In genomic region chr14:64566651-64567122, GRCh38 we compare ENCODE assay signal across 11 cellular contexts. TPM values are rescaled to one million over a fixed set of nuclear protein-coding genes. Genes with fewer than 3 reads are reported as not detected.
DNase-seq lines count a peak whose midpoint lies in the region; ATAC-seq and TF ChIP-seq lines count a peak whose summit lies in the region.
"Had no signal": no experiment of that assay in that cellular context is flagged by ENCODE, and none has a peak within 500 bp of the region (broad histone marks: within the 10 kb centered on the region; RNA-seq: fewer than 3 reads in every experiment).

No MANE protein-coding gene starts in this region.

- H3K4me1 ChIP-seq in esophagus muscularis mucosa (peaks cover 21 to 61% (median 57%) of the 10 kb centered on the region in 4 donors), upper lobe of left lung (peaks cover 0 to 6% (median 3%) of the 10 kb centered on the region in 4 donors)

- peak; percentile 26 to 34 for ATAC-seq in upper lobe of left lung (ENCODE audit: low FRiP score in 2 of 2)
- no peak for ATAC-seq in T-cell (replicated peaks in 1 of 4)
- ATAC-seq: K562; natural killer cell treated with Interleukin-12 subunit alpha and Interleukin-12 subunit beta and Interleukin-15 and Interleukin-18, amount 100 ng/mL, for 72 hours had no signal

- H3K4me3 ChIP-seq in esophagus muscularis mucosa (no peak overlapping the region), upper lobe of left lung (no peak overlapping the region)
- H3K4me3 ChIP-seq: K562 had no signal

- CTCF ChIA-PET in RWPE1 (lab: Yijun Ruan, JAX): no interaction called here
- CTCF ChIA-PET in T-cell (lab: Charles Lee): no interaction called here
- CTCF ChIA-PET in MCF 10A (lab: Yijun Ruan, JAX): no interaction called here

- DNase-seq in RWPE1 (ENCODE audit: low spot score): no peak
- peak; percentile 85 for DNase-seq in esophagus muscularis mucosa (ENCODE audit: extremely low spot score)
- DNase-seq in nephron progenitor cell: no peak
- no peak for DNase-seq in upper lobe of left lung
- no peak for DNase-seq in T-cell
- DNase-seq in NAMALWA (ENCODE audit: low spot score): no peak
- DNase-seq in MCF 10A (ENCODE audit: unreplicated experiment): no peak
- DNase-seq: stimulated activated CD4-positive, alpha-beta T cell treated with anti-CD3 and anti-CD28 coated beads, Interleukin-15, amount 100 ng/mL, for 24 hours; T-helper 9 cell had no signal

- H3K27me3 Mint-ChIP-seq in nephron progenitor cell (ENCODE audit: low read depth, poor library complexity) (peaks cover 6% of the 10 kb centered on the region), T-cell (peaks cover 2 to 5% of the 10 kb centered on the region in 2 donors), MCF 10A (ENCODE audit: insufficient read depth, unreplicated experiment) (no peaks in the 10 kb centered on the region)

- H3K36me3 ChIP-seq in esophagus muscularis mucosa: no peaks in the 10 kb centered on the region
- H3K36me3 ChIP-seq in upper lobe of left lung: no peaks in the 10 kb centered on the region

- 33% methylated on average over 1 of the region's 5 CpGs for WGBS in esophagus muscularis mucosa
- WGBS in upper lobe of left lung, 2 donors: 40 to 44% methylated on average over 4 to 5 of the region's 5 CpGs

- intact Hi-C loops in esophagus muscularis mucosa (cut with DNase I) (no loop called here), MCF 10A (cut with micrococcal nuclease) (no loop called here)

- no peak for TF ChIP-seq CTCF in RWPE1 (conservative IDR thresholded peaks at IDR 0.05; ENCODE audit: low read depth)
- no peak for TF ChIP-seq CTCF in esophagus muscularis mucosa (IDR thresholded peaks at IDR 0.05)
- TF ChIP-seq CTCF in nephron progenitor cell (IDR thresholded peaks at IDR 0.05): no peak
- TF ChIP-seq CTCF in upper lobe of left lung (IDR thresholded peaks at IDR 0.05): no peak
- TF ChIP-seq CTCF in MCF 10A (IDR thresholded peaks at IDR 0.05; ENCODE audit: unreplicated experiment): no peak

- H3K9me3 ChIP-seq in esophagus muscularis mucosa: no peaks in the 10 kb centered on the region
- H3K9me3 ChIP-seq in upper lobe of left lung: no peaks in the 10 kb centered on the region

- H3K27me3 ChIP-seq in esophagus muscularis mucosa (no peaks in the 10 kb centered on the region), upper lobe of left lung (no peaks in the 10 kb centered on the region)

- no peak overlapping the region for H3K4me3 Mint-ChIP-seq in nephron progenitor cell
- no peak overlapping the region for H3K4me3 Mint-ChIP-seq in T-cell
- H3K4me3 Mint-ChIP-seq in MCF 10A (ENCODE audit: unreplicated experiment): no peak overlapping the region
- H3K4me3 Mint-ChIP-seq: natural killer cell treated with Interleukin-12 subunit alpha and Interleukin-12 subunit beta and Interleukin-15 and Interleukin-18, amount 100 ng/mL, for 72 hours had no signal

- BruUV-seq in MCF 10A (replicated peaks; lab: Mats Ljungman, UMichigan): no TSS peak

- H3K4me1 Mint-ChIP-seq in nephron progenitor cell (peaks cover 25% of the 10 kb centered on the region), T-cell (peaks cover 0 to 2% (median 0%) of the 10 kb centered on the region in 3 donors), MCF 10A (ENCODE audit: insufficient read depth, unreplicated experiment) (peaks cover 8% of the 10 kb centered on the region)

- H3K27ac ChIP-seq in RWPE1: peak overlapping the region; percentile 29; the same call in 1 of the 2 replicates
- peak overlapping the region; percentile 76 to 81 (median 79) for H3K27ac ChIP-seq in esophagus muscularis mucosa (replicated peaks in 1 of 4)
- H3K27ac ChIP-seq in upper lobe of left lung: peak overlapping the region in 1 of 4 donors; percentile 21

- H3K9me3 Mint-ChIP-seq in nephron progenitor cell (no peaks in the 10 kb centered on the region), T-cell (no peaks in the 10 kb centered on the region), MCF 10A (ENCODE audit: unreplicated experiment) (no peaks in the 10 kb centered on the region)
- H3K9me3 Mint-ChIP-seq: natural killer cell treated with Interleukin-12 subunit alpha and Interleukin-12 subunit beta and Interleukin-15 and Interleukin-18, amount 100 ng/mL, for 72 hours had no signal

- TF ChIP-seq POLR2A in esophagus muscularis mucosa (IDR thresholded peaks at IDR 0.05; ENCODE audit: low read depth): no peak
- TF ChIP-seq POLR2A in upper lobe of left lung (IDR thresholded peaks at IDR 0.05): no peak

- TF ChIP-seq EP300 in esophagus muscularis mucosa (IDR thresholded peaks at IDR 0.05) (no peak), upper lobe of left lung (IDR thresholded peaks at IDR 0.05) (no peak)

- H3K27ac Mint-ChIP-seq in nephron progenitor cell (peak overlapping the region; percentile 82), T-cell (no peak overlapping the region), MCF 10A (ENCODE audit: low read depth, unreplicated experiment) (no peak overlapping the region)
- H3K27ac Mint-ChIP-seq: natural killer cell treated with Interleukin-12 subunit alpha and Interleukin-12 subunit beta and Interleukin-15 and Interleukin-18, amount 100 ng/mL, for 72 hours had no signal

- H3K36me3 Mint-ChIP-seq in nephron progenitor cell (ENCODE audit: low read depth) (no peaks in the 10 kb centered on the region), T-cell (no peaks in the 10 kb centered on the region), MCF 10A (ENCODE audit: insufficient read depth, unreplicated experiment) (no peaks in the 10 kb centered on the region)
- H3K36me3 Mint-ChIP-seq: natural killer cell treated with Interleukin-12 subunit alpha and Interleukin-12 subunit beta and Interleukin-15 and Interleukin-18, amount 100 ng/mL, for 72 hours had no signal

- POLR2A ChIA-PET in RWPE1 (lab: Yijun Ruan, JAX; ENCODE audit: low non-redundant PET): no interaction called here
- POLR2A ChIA-PET in T-cell (lab: Charles Lee): no interaction called here
- POLR2A ChIA-PET in MCF 10A (lab: Yijun Ruan, JAX): no interaction called here

RNA-seq across cellular contexts. Expression of gene PPP1R36, which starts 16.9 kb away (rescaled TPM):
- total RNA-seq in esophagus muscularis mucosa: under 1 TPM in 3 of 4 donors, not detected in 1; 0.34 to 0.83 (median 0.71) TPM
- total RNA-seq in upper lobe of left lung: 1 to 10 TPM in 3 of 6 donors, under 1 TPM in 2, not detected in 1; 0.54 to 2.9 (median 1.4) TPM
- total RNA-seq in T-cell: not detected
- 0.47 TPM in 1 of 2 replicates, not detected in the other for total RNA-seq in MCF 10A (2022)

RNA-seq across cellular contexts. Expression of gene HSPA2, which starts 26.1 kb away (rescaled TPM):
- total RNA-seq in esophagus muscularis mucosa: 100 to 1,000 TPM; 196 to 334 (median 265) TPM
- total RNA-seq in upper lobe of left lung: 10 to 100 TPM in 4 of 6 donors, 1 to 10 TPM in 2; 4.8 to 25.7 (median 12.1) TPM
- 1 to 10 TPM; 1.2 to 2.7 (median 2.1) TPM for total RNA-seq in T-cell
- 0.51 and 0.56 TPM in 2 replicates for total RNA-seq in MCF 10A (2022)
- total RNA-seq: K562 had no signal

Comparison
In these comparisons a context has a peak if more than half of its experiments do, and no peak if none do; other contexts are left out.
1. ATAC-seq: peak in upper lobe of left lung (2 of 2); none in T-cell (0 of 4).
2. RNA of gene HSPA2, which starts 26.1 kb away (total RNA-seq): 196 to 334 TPM in esophagus muscularis mucosa; 4.8 to 25.7 TPM in upper lobe of left lung, 1.2 to 2.7 TPM in T-cell and 0.51 to 0.56 TPM in MCF 10A; every median in the first group is over 4 times any median in the second.